Comparison of ENCODE assay signal across 1 cellular context in the genomic region with DNA sequence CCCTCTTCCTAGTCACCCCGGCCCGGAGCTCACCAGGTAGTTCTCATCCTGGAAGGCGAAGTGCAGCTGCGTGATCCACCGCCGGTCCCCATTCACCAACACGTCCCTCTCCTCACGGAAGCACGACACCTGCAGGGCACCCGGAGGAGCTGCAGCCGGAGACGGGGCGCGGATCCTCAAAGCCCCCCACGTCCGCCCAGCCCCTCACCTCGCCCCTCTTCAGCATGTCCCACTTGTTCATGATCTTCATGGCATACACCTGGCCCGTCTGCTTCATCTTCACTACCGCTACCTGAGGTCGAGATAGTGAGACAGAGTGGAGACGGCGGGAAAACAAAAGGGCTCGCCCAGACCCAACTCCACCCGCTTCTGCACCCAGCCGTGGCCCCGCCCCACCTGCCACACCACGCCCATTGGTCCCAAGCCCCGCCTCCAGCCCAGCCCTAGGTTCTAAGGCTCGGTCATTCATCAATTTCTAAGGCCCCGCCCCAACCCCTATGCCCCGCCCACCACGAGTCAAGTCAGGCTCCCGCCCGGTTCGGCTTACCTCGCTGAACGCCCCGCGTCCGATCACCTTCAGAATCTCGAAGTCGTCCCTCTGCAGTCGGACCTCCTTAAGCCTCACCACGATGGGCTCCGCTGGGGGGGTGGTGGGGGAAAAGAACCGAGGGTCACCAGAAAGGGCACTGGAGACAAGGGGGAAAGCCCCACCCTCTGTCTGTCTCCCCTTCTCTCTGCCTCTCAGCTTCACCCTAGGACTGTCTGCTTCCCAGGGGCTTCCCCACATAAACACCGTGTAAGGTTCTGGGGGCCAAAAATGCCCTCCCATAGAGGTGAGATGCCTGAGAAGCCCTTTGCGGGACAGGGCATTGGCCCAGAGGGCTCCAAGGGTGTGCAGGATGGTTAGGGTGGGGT.
TF ChIP-seq lines count a peak whose summit lies in the region.

No MANE protein-coding gene starts in this region.

TF ChIP-seq in IMR-90, 13 proteins besides CTCF, POLR2A, EP300 and RAD21:
- no peak for TF ChIP-seq ELK1 (IDR thresholded peaks at IDR 0.05; ENCODE audit: borderline replicate concordance, low read depth, low read length)
- TF ChIP-seq MXI1 (IDR thresholded peaks at IDR 0.05; ENCODE audit: borderline replicate concordance, low read depth, low read length) = no peak
- TF ChIP-seq FOS (IDR thresholded peaks at IDR 0.05; ENCODE audit: low read depth, low read length) = no peak
- TF ChIP-seq CEBPB (IDR thresholded peaks at IDR 0.05; ENCODE audit: low read depth, low read length) = no peak
- TF ChIP-seq RCOR1 (IDR thresholded peaks at IDR 0.05; ENCODE audit: insufficient replicate concordance, low read length) = no peak
- no peak for TF ChIP-seq USF2 (IDR thresholded peaks at IDR 0.05; ENCODE audit: low read depth, low read length)
- no peak for TF ChIP-seq BHLHE40 (IDR thresholded peaks at IDR 0.05; ENCODE audit: low read depth, low read length)
- no peak for TF ChIP-seq SMC3 (IDR thresholded peaks at IDR 0.05; ENCODE audit: low read depth, low read length)
- TF ChIP-seq CHD1 (IDR thresholded peaks at IDR 0.05; ENCODE audit: low read depth, low read length) = no peak
